Comparison of ENCODE assay signal across 16 cellular contexts in the genomic region with DNA sequence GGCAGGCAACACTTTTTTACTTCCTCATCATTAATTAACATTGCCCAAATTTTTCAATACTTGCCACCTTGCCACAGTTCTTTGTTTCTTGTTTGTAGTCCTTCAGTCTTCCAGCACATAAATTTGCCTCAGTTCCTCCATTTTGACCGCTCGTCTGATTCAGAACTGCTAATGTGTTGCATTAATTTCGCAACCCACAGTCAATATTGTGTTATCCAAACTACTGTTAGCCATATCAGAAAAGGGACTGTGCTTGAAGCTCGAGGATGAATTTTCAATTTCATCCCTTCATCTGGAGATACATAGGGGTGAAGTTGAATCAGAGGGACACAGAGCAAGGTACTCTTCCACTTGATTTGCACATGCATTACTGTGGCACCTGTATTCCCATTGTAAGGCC.
DNase-seq lines count a peak whose midpoint lies in the region; ATAC-seq, FAIRE-seq and TF ChIP-seq lines count a peak whose summit lies in the region.
"Had no signal": no experiment of that assay in that cellular context is flagged by ENCODE, and none has a peak within 500 bp of the region (broad histone marks: within the 10 kb centered on the region; RNA-seq: fewer than 3 reads in every experiment).

No MANE protein-coding gene starts in this region.

- H3K23ac ChIP-seq in H9 (ENCODE audit: insufficient read length, low read depth, low read length), result no peak overlapping the region

- H2BK12ac ChIP-seq in H9 (ENCODE audit: insufficient read length, low read depth, low read length), result no peak overlapping the region

- H2BK5ac ChIP-seq in H9 (ENCODE audit: insufficient read length, low read length), result no peak overlapping the region

- H3K36me3 Mint-ChIP-seq in H9 (ENCODE audit: insufficient read depth in 1 of 3, low read depth in 3 of 3) (peaks cover 0 to 5% (median 1%) of the 10 kb centered on the region in 3 experiments; a peak in 3 of 7 replicates), nephron progenitor cell (ENCODE audit: low read depth) (peaks cover 15% of the 10 kb centered on the region)

- no CpG with 5 or more reads among the region's 4 CpGs for WGBS in H9 (ENCODE audit: extremely low coverage, insufficient read length, low lambda C conversion rate)
- 88% methylated on average over 4 of the region's 4 CpGs for WGBS in K562 (ENCODE audit: insufficient coverage, low coverage, missing lambda C conversion rate)

- no peak for FAIRE-seq in K562 (lab: Jason Lieb, UNC)
- FAIRE-seq: G401.6, GM12891 had no signal

- BruUV-seq in K562 (replicated peaks; lab: Mats Ljungman, UMichigan), result no TSS peak

- no peaks in the 10 kb centered on the region for H3K9me3 ChIP-seq in H9 (ENCODE audit: control insufficient read depth, low read depth, low read length)
- H3K9me3 ChIP-seq in K562 (replicated peaks; ENCODE audit: control insufficient read depth, insufficient read depth, low read depth, low read length), result no peaks in the 10 kb centered on the region
- H3K9me3 ChIP-seq: BLaER1 had no signal

- H3K4me1 ChIP-seq in H9 (ENCODE audit: insufficient read depth, low read length) (peaks cover 19% of the 10 kb centered on the region), K562 (replicated peaks in 1 of 2; ENCODE audit: control insufficient read depth in 2 of 2, insufficient read depth in 2 of 2, low read length in 2 of 2) (no peaks in the 10 kb centered on the region)
- H3K4me1 ChIP-seq: BLaER1 had no signal

- H3K23me2 ChIP-seq in H9 (ENCODE audit: insufficient read length, low read depth, low read length, poor library complexity, severe bottlenecking), result no peaks in the 10 kb centered on the region

- H4K8ac ChIP-seq in H9 (replicated peaks; ENCODE audit: insufficient read length, low read depth, low read length), result no peak overlapping the region

- DNase-seq in CD1c-positive myeloid dendritic cell (ENCODE audit: extremely low spot score) (peak; percentile 51), H9 (no peak), K562 (ENCODE audit: extremely low read depth in 1 of 4, low spot score in 3 of 4) (no peak), nephron progenitor cell (no peak), D341Med (ENCODE audit: low spot score) (no peak), retina (no peak)
- DNase-seq: 8988T; Calu3; CD8-positive, alpha-beta T cell; GOT3; H7 had no signal

- H3K4me3 ChIP-seq in K562, result no peak overlapping the region
- H3K4me3 ChIP-seq: BLaER1 had no signal

- intact Hi-C loops in K562 (cut with micrococcal nuclease), result loop anchor here (2.0 kb wide), 1 partner anchor 15 kb away; no protein-coding TSS in a partner anchor

- no peak overlapping the region for H2AFZ ChIP-seq in H9 (ENCODE audit: low read length)
- no peak overlapping the region for H2AFZ ChIP-seq in K562 (ENCODE audit: low read depth, low read length)

- H4K5ac ChIP-seq in H9 (ENCODE audit: insufficient read length, low read depth, low read length), result no peak overlapping the region

- no peaks in the 10 kb centered on the region for H3K27me3 ChIP-seq in H9 (ENCODE audit: insufficient read depth, low read length)
- H3K27me3 ChIP-seq in K562 (ENCODE audit: control insufficient read depth in 2 of 2, insufficient read depth in 2 of 2, low read length in 2 of 2), result no peaks in the 10 kb centered on the region
- H3K27me3 ChIP-seq: BLaER1 had no signal

- no peak overlapping the region for H2BK20ac ChIP-seq in H9 (ENCODE audit: low read depth, low read length, poor library complexity, severe bottlenecking)

- no peak overlapping the region for H3K14ac ChIP-seq in H9 (ENCODE audit: insufficient read depth, low read length)

- in situ Hi-C loops in K562 (cut with MboI), result no loop called here

- H3K27ac Mint-ChIP-seq in H9 (peak overlapping the region in 2 of 3 experiments; percentile 2 to 5; a peak in 3 of 7 replicates), nephron progenitor cell (peak overlapping the region; percentile 5)
- H3K27ac Mint-ChIP-seq: CD8-positive, alpha-beta T cell had no signal

- no peak overlapping the region for H3K4me3 Mint-ChIP-seq in H9
- no peak overlapping the region for H3K4me3 Mint-ChIP-seq in nephron progenitor cell
- H3K4me3 Mint-ChIP-seq: CD14-positive monocyte; CD8-positive, alpha-beta T cell had no signal

- no peak for ATAC-seq in K562
- ATAC-seq in GM19023 (IDR thresholded peaks at IDR 0.05; ENCODE audit: unreplicated experiment), result no peak
- ATAC-seq: CD8-positive, alpha-beta T cell had no signal

- H3K4me1 Mint-ChIP-seq in H9 (peaks cover 46 to 51% of the 10 kb centered on the region in 2 experiments), nephron progenitor cell (peaks cover 31% of the 10 kb centered on the region)

- no peaks in the 10 kb centered on the region for H3K79me1 ChIP-seq in H9 (ENCODE audit: insufficient read depth, low read depth, low read length, poor library complexity, severe bottlenecking)

- no peak overlapping the region for H2BK120ac ChIP-seq in H9 (ENCODE audit: low read depth, low read length, poor library complexity, severe bottlenecking)

- 0 out of 3 replicates have a peak, but pooled peaks cover 5% of the 10 kb centered on the region for H3K36me3 ChIP-seq in K562 (ENCODE audit: control insufficient read depth, insufficient read depth, low read length)

- no peak for TF ChIP-seq CTCF in H9 (conservative IDR thresholded peaks at IDR 0.05)
- TF ChIP-seq CTCF in K562 (IDR thresholded peaks at IDR 0.05 in 2 of 3, conservative IDR thresholded peaks at IDR 0.05 in 1 of 3; ENCODE audit: insufficient read depth in 2 of 3, low read depth in 1 of 3, low read length in 3 of 3), result no peak
- TF ChIP-seq CTCF in nephron progenitor cell (IDR thresholded peaks at IDR 0.05), result no peak

- H3K27me3 Mint-ChIP-seq in H9 (ENCODE audit: low read depth), result no peaks in the 10 kb centered on the region
- H3K27me3 Mint-ChIP-seq in nephron progenitor cell (ENCODE audit: low read depth, poor library complexity), result peaks cover under 1% of the 10 kb centered on the region

- no peak overlapping the region for H2AK5ac ChIP-seq in H9 (ENCODE audit: insufficient read length, low read length)

- TF ChIP-seq RAD21 in K562 (CRISPR knock-in tag; conservative IDR thresholded peaks at IDR 0.05 in 1 of 2, IDR thresholded peaks at IDR 0.05 in 1 of 2), result no peak

- peak overlapping the region; percentile 32 for H3K4me2 ChIP-seq in H9 (ENCODE audit: insufficient read depth, insufficient read length, low read length)
- no peak overlapping the region for H3K4me2 ChIP-seq in K562 (ENCODE audit: insufficient read depth, low read length)
- H3K4me2 ChIP-seq: BLaER1 had no signal

- no peak overlapping the region for H3K4ac ChIP-seq in H9 (ENCODE audit: low read depth, low read length)

- no peak overlapping the region for H3K18ac ChIP-seq in H9 (ENCODE audit: insufficient read length, low read depth, low read length)

- no peaks in the 10 kb centered on the region for H3K9me3 Mint-ChIP-seq in H9
- H3K9me3 Mint-ChIP-seq in nephron progenitor cell, result no peaks in the 10 kb centered on the region
- H3K9me3 Mint-ChIP-seq: CD8-positive, alpha-beta T cell had no signal

- H3K56ac ChIP-seq in H9 (ENCODE audit: insufficient read length, low read depth, low read length), result no peak overlapping the region

- H3K27ac ChIP-seq in H9 (ENCODE audit: insufficient read length, low read depth, low read length), result no peak overlapping the region
- no peak overlapping the region for H3K27ac ChIP-seq in K562 (ENCODE audit: extremely low read depth, low read depth, low read length)
- H3K27ac ChIP-seq: BLaER1 had no signal

- H4K91ac ChIP-seq in H9 (ENCODE audit: insufficient read length, low read depth, low read length), result no peak overlapping the region

- CTCF ChIA-PET in K562 (lab: Yijun Ruan, JAX; ENCODE audit: low intra/inter-chr PET ratio), result no interaction called here

- no peak overlapping the region for H3T11ph ChIP-seq in H9 (ENCODE audit: low read length)

- no peak overlapping the region for H2BK15ac ChIP-seq in H9 (ENCODE audit: low read depth, low read length)

- H4K20me1 ChIP-seq in H9 (ENCODE audit: control insufficient read depth, insufficient read depth, insufficient read length) (no peaks in the 10 kb centered on the region), K562 (replicated peaks; ENCODE audit: control insufficient read depth, insufficient read depth, low read length) (no peaks in the 10 kb centered on the region)
- H4K20me1 ChIP-seq: BLaER1 had no signal

- TF ChIP-seq EP300 in K562 (IDR thresholded peaks at IDR 0.05; ENCODE audit: low read length), result no peak

- TF ChIP-seq POLR2A in K562 (conservative IDR thresholded peaks at IDR 0.05), result no peak

- POLR2A ChIA-PET in K562 (lab: Yijun Ruan, JAX), result no interaction called here

- H3K79me2 ChIP-seq in H9 (ENCODE audit: insufficient read depth, low read length) (no peaks in the 10 kb centered on the region), K562 (ENCODE audit: control insufficient read depth, insufficient read depth, low read length) (no peaks in the 10 kb centered on the region)

- H3K9ac ChIP-seq in H9 (ENCODE audit: extremely low read depth, insufficient read length, low read length), result no peak overlapping the region
- no peak overlapping the region for H3K9ac ChIP-seq in K562 (ENCODE audit: insufficient read depth in 1 of 2, low read depth in 2 of 2, low read length in 2 of 2)
- H3K9ac ChIP-seq: BLaER1 had no signal

- no peaks in the 10 kb centered on the region for H3K9me1 ChIP-seq in K562 (ENCODE audit: control insufficient read depth, insufficient read depth, low read length)

TF ChIP-seq in K562, 482 proteins besides CTCF, POLR2A, EP300 and RAD21 (continues in another document):
- TF ChIP-seq, protein P1, sequence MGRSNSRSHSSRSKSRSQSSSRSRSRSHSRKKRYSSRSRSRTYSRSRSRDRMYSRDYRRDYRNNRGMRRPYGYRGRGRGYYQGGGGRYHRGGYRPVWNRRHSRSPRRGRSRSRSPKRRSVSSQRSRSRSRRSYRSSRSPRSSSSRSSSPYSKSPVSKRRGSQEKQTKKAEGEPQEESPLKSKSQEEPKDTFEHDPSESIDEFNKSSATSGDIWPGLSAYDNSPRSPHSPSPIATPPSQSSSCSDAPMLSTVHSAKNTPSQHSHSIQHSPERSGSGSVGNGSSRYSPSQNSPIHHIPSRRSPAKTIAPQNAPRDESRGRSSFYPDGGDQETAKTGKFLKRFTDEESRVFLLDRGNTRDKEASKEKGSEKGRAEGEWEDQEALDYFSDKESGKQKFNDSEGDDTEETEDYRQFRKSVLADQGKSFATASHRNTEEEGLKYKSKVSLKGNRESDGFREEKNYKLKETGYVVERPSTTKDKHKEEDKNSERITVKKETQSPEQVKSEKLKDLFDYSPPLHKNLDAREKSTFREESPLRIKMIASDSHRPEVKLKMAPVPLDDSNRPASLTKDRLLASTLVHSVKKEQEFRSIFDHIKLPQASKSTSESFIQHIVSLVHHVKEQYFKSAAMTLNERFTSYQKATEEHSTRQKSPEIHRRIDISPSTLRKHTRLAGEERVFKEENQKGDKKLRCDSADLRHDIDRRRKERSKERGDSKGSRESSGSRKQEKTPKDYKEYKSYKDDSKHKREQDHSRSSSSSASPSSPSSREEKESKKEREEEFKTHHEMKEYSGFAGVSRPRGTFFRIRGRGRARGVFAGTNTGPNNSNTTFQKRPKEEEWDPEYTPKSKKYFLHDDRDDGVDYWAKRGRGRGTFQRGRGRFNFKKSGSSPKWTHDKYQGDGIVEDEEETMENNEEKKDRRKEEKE (IDR thresholded peaks at IDR 0.05; ENCODE audit: borderline replicate concordance in 1 of 2, control insufficient read depth in 1 of 2, low read depth in 2 of 2, low read length in 1 of 2), result no peak
